Comparison of ENCODE assay signal across 1 cellular context in genomic region chr3:184250167-184250828, GRCh38.
A peak's percentile ranks its signal among the peaks of the same experiment; 100 is the strongest.
TF ChIP-seq lines count a peak whose summit lies in the region.

No MANE protein-coding gene starts in this region.

TF ChIP-seq in H1, 55 proteins besides CTCF, POLR2A, EP300 and RAD21:
- no peak for TF ChIP-seq CBX5 (IDR thresholded peaks at IDR 0.05; ENCODE audit: low read depth, low read length)
- TF ChIP-seq CREB1 (IDR thresholded peaks at IDR 0.05): peak; percentile 37; the same call in 1 of the 2 replicates
- TF ChIP-seq SIN3A (conservative IDR thresholded peaks at IDR 0.05 in 1 of 2, IDR thresholded peaks at IDR 0.05 in 1 of 2; ENCODE audit: low read depth in 1 of 2, low read length in 2 of 2): peak in 1 of 2 experiments; percentile 84; a peak in 2 of 4 replicates
- peak; percentile 50; the same call in 1 of the 2 replicates for TF ChIP-seq TBP (IDR thresholded peaks at IDR 0.05; ENCODE audit: low read depth, low read length)
- no peak for TF ChIP-seq USF2 (IDR thresholded peaks at IDR 0.05; ENCODE audit: low read length)
- TF ChIP-seq SIRT6 (IDR thresholded peaks at IDR 0.05; ENCODE audit: low read length): no peak
- no peak for TF ChIP-seq TEAD4 (IDR thresholded peaks at IDR 0.05; ENCODE audit: low read depth, low read length)
